ENCODE assay signal across 31 cellular contexts in genomic region chr7:139568813-139569490, GRCh38. TPM values are rescaled to one million over a fixed set of nuclear protein-coding genes. Genes with fewer than 3 reads are reported as not detected.
"Had no signal": no experiment of that assay in that cellular context is flagged by ENCODE, and none has a peak within 500 bp of the region (broad histone marks: within the 10 kb centered on the region; RNA-seq: fewer than 3 reads in every experiment).

No MANE protein-coding gene starts in this region.

- H3K4me3 ChIP-seq: ascending aorta, esophagus muscularis mucosa, heart right ventricle, left lung, lower lobe of right lung, ovary, skin epidermis, stomach, thyroid gland had no signal

- H3K27ac Mint-ChIP-seq: activated naive CD8-positive, alpha-beta T cell treated with anti-CD3 and anti-CD28 coated beads, Interleukin-2, amount 10 ng/mL, durations not matched to agents 7 days and 5 days; brain; nephron; stimulated activated naive B cell treated with anti-CD40 and anti-IgM and Interleukin-4, amounts not matched to agents 10 μg/mL and 1 μg/mL and 100 μg/mL, for 72 hours had no signal

- DNase-seq: activated CD4-positive, alpha-beta T cell treated with anti-CD3 and anti-CD28 coated beads for 4 hours; activated CD4-positive, alpha-beta T cell treated with anti-CD3 and anti-CD28 coated beads, Interleukin-2, amount 50 U/mL, for 4 hours; activated CD8-positive, alpha-beta memory T cell treated with anti-CD3 and anti-CD28 coated beads for 24 hours; activated effector memory CD4-positive, alpha-beta T cell treated with Interleukin-2 at 50 U/mL for 16 hours; activated naive CD4-positive, alpha-beta T cell treated with Interleukin-2 at 50 U/mL for 16 hours; activated naive CD8-positive, alpha-beta T cell treated with anti-CD3 and anti-CD28 coated beads, Interleukin-2, amount 10 ng/mL, durations not matched to agents 7 days and 5 days; caudate nucleus; foreskin keratinocyte; heart right ventricle; kidney glomerular epithelial cell; left lung; lower lobe of right lung; mesenchymal stem cell; ovary; stimulated activated CD4-positive, alpha-beta T cell treated with anti-CD3 and anti-CD28 coated beads, Interleukin-4, amount 100 ng/mL, for 4 hours; stimulated activated naive B cell treated with anti-CD40 and anti-IgM and Interleukin-4, amounts not matched to agents 10 μg/mL and 1 μg/mL and 100 μg/mL, for 72 hours; stomach; T-helper 9 cell; thyroid gland had no signal

- H3K27ac ChIP-seq: ascending aorta, esophagus muscularis mucosa, foreskin keratinocyte, heart right ventricle, left lung, lower lobe of right lung, ovary, skin epidermis, stomach, thyroid gland, VCaP had no signal

- ATAC-seq: foreskin keratinocyte; left lung; sciatic nerve; stimulated activated naive B cell treated with anti-CD40 and anti-IgM and Interleukin-4, amounts not matched to agents 10 μg/mL and 1 μg/mL and 100 μg/mL, for 72 hours had no signal

- H3K36me3 ChIP-seq: ovary had no signal

- H3K4me3 Mint-ChIP-seq: activated naive CD8-positive, alpha-beta T cell treated with anti-CD3 and anti-CD28 coated beads, Interleukin-2, amount 10 ng/mL, durations not matched to agents 7 days and 5 days; brain; nephron; stimulated activated naive B cell treated with anti-CD40 and anti-IgM and Interleukin-4, amounts not matched to agents 10 μg/mL and 1 μg/mL and 100 μg/mL, for 72 hours had no signal

- H3K9me3 ChIP-seq: ascending aorta, esophagus muscularis mucosa, heart right ventricle, left lung, lower lobe of right lung, ovary, stomach, thyroid gland had no signal

- H3K27me3 Mint-ChIP-seq: activated naive CD8-positive, alpha-beta T cell treated with anti-CD3 and anti-CD28 coated beads, Interleukin-2, amount 10 ng/mL, durations not matched to agents 7 days and 5 days; brain; progenitor cell of endocrine pancreas; stimulated activated naive B cell treated with anti-CD40 and anti-IgM and Interleukin-4, amounts not matched to agents 10 μg/mL and 1 μg/mL and 100 μg/mL, for 72 hours had no signal

- H3K4me1 Mint-ChIP-seq: activated naive CD8-positive, alpha-beta T cell treated with anti-CD3 and anti-CD28 coated beads, Interleukin-2, amount 10 ng/mL, durations not matched to agents 7 days and 5 days; brain had no signal

- H3K4me1 ChIP-seq: ascending aorta, foreskin keratinocyte, thyroid gland had no signal

- H3K27me3 ChIP-seq: ascending aorta, esophagus muscularis mucosa, foreskin keratinocyte, heart right ventricle, left lung, ovary, stomach, thyroid gland had no signal

RNA-seq across cellular contexts. Expression of gene CLEC2L, which starts 45.5 kb away (rescaled TPM):
- total RNA-seq: activated naive CD8-positive, alpha-beta T cell treated with anti-CD3 and anti-CD28 coated beads, Interleukin-2, amount 10 ng/mL, durations not matched to agents 7 days and 5 days; ascending aorta; chondrocyte; esophagus muscularis mucosa; foreskin keratinocyte; lower lobe of right lung; progenitor cell of endocrine pancreas; renal cortical epithelial cell; sciatic nerve; stomach; T-helper 1 cell treated with Interleukin-12 subunit alpha and Interleukin-12 subunit beta and Interleukin-4 antibody, amounts not matched to agents 30 ng/mL and 1 ng/mL, for 36 hours; thyroid gland; ureter had no signal
- polyA plus RNA-seq: foreskin keratinocyte had no signal
